1 cellular context compared by ENCODE assay signal in genomic region chr18:23529597-23529996, GRCh38.
TF ChIP-seq lines count a peak whose summit lies in the region.

No MANE protein-coding gene starts in this region.

TF ChIP-seq in K562, 482 proteins besides CTCF, POLR2A, EP300 and RAD21 (continued from another document):
- TF ChIP-seq ZBTB11 (CRISPR knock-in tag; IDR thresholded peaks at IDR 0.05) (no peak), TAF15 (IDR thresholded peaks at IDR 0.05; ENCODE audit: low read depth, low read length) (no peak), ZBTB40 (IDR thresholded peaks at IDR 0.05) (peak; percentile 34), ZBTB40 (CRISPR knock-in tag; IDR thresholded peaks at IDR 0.05) (no peak), ATF7 (IDR thresholded peaks at IDR 0.05) (peak; percentile 61; the same call in 1 of the 2 replicates), ZNF134 (CRISPR knock-in tag; conservative IDR thresholded peaks at IDR 0.05) (no peak), OTX1 (CRISPR knock-in tag; IDR thresholded peaks at IDR 0.05) (no peak)
TF ChIP-seq in K562: peak in this region for 48.
